Comparison of ENCODE assay signal across 20 cellular contexts in genomic region chr21:27532081-27532480, GRCh38.
DNase-seq lines count a peak whose midpoint lies in the region; TF ChIP-seq lines count a peak whose summit lies in the region.
"Had no signal": no experiment of that assay in that cellular context is flagged by ENCODE, and none has a peak within 500 bp of the region (broad histone marks: within the 10 kb centered on the region; RNA-seq: fewer than 3 reads in every experiment).

No MANE protein-coding gene starts in this region.

- no peaks in the 10 kb centered on the region for H3K27me3 Mint-ChIP-seq in osteocyte (ENCODE audit: unreplicated experiment)
- H3K27me3 Mint-ChIP-seq: brain, IgD-negative memory B cell, naive B cell had no signal

- no peaks in the 10 kb centered on the region for H4K20me1 ChIP-seq in GM23248 (ENCODE audit: insufficient read depth)
- H4K20me1 ChIP-seq: BLaER1 had no signal

- H3K27ac ChIP-seq in GM23248 (no peak overlapping the region), colonic mucosa (no peak overlapping the region), esophagus muscularis mucosa (replicated peaks in 1 of 4) (no peak overlapping the region)
- H3K27ac ChIP-seq: BLaER1, SJCRH30, uterus had no signal

- H3K9me3 ChIP-seq in GM23248 (ENCODE audit: low read depth) = no peaks in the 10 kb centered on the region
- H3K9me3 ChIP-seq in colonic mucosa = no peaks in the 10 kb centered on the region
- no peaks in the 10 kb centered on the region for H3K9me3 ChIP-seq in esophagus muscularis mucosa
- H3K9me3 ChIP-seq: BLaER1, SJCRH30, uterus had no signal

- H3K27ac Mint-ChIP-seq in osteocyte (ENCODE audit: unreplicated experiment) = peak overlapping the region; percentile 56
- H3K27ac Mint-ChIP-seq: brain; naive B cell; stimulated activated effector memory CD8-positive, alpha-beta T cell treated with anti-CD3 and anti-CD28 coated beads, Interleukin-12 subunit alpha, Interleukin-12 subunit beta, amount 100 ng/mL, for 72 hours had no signal

- in situ Hi-C loops in GM23248 (cut with MboI) = no loop called here

- H3K9me3 Mint-ChIP-seq in osteocyte (ENCODE audit: unreplicated experiment) = peaks cover 11% of the 10 kb centered on the region

- H3K36me3 ChIP-seq in GM23248 (ENCODE audit: low read depth) (no peaks in the 10 kb centered on the region), colonic mucosa (no peaks in the 10 kb centered on the region), esophagus muscularis mucosa (no peaks in the 10 kb centered on the region)
- H3K36me3 ChIP-seq: BLaER1, SJCRH30, uterus had no signal

- no peak for TF ChIP-seq CTCF in colonic mucosa (IDR thresholded peaks at IDR 0.05)
- no peak for TF ChIP-seq CTCF in osteocyte (IDR thresholded peaks at IDR 0.05)
- TF ChIP-seq CTCF in esophagus muscularis mucosa (IDR thresholded peaks at IDR 0.05) = no peak

- TF ChIP-seq POLR2A in esophagus muscularis mucosa (IDR thresholded peaks at IDR 0.05; ENCODE audit: low read depth) = no peak

- DNase-seq in GM23248 (peak; percentile 52), NCI-H226 (peak; percentile 28), colonic mucosa (peak; percentile 54), osteocyte (ENCODE audit: extremely low spot score, unreplicated experiment) (no peak), esophagus muscularis mucosa (ENCODE audit: extremely low spot score) (no peak), KG1 (lab: John Stamatoyannopoulos, UW) (no peak), retina (no peak)
- no peak for DNase-seq in activated CD8-positive, alpha-beta memory T cell treated with anti-CD3 and anti-CD28 coated beads, Interleukin-2, amount 50 U/mL, for 4 hours
- DNase-seq: activated CD8-positive, alpha-beta memory T cell treated with anti-CD3 and anti-CD28 coated beads for 24 hours; activated effector memory CD4-positive, alpha-beta T cell treated with anti-CD3 and anti-CD28 coated beads, Interleukin-2, amount 50 U/mL, for 16 hours; effector CD8-positive, alpha-beta T cell; left cardiac atrium; naive B cell; SJCRH30; stimulated activated CD4-positive, alpha-beta T cell treated with anti-CD3 and anti-CD28 coated beads, Interleukin-4, amount 100 ng/mL, for 24 hours; uterus had no signal

- peaks cover 3% of the 10 kb centered on the region for H3K36me3 Mint-ChIP-seq in osteocyte (ENCODE audit: unreplicated experiment)
- H3K36me3 Mint-ChIP-seq: brain; IgD-negative memory B cell; naive B cell; stimulated activated effector memory CD8-positive, alpha-beta T cell treated with anti-CD3 and anti-CD28 coated beads, Interleukin-12 subunit alpha, Interleukin-12 subunit beta, amount 100 ng/mL, for 72 hours had no signal

- 65 to 67% methylated on average over 6 of the region's 6 CpGs for WGBS in GM23248 (ENCODE audit: low coverage in 1 of 2, low lambda C conversion rate in 2 of 2, missing lambda C conversion rate in 2 of 2), 2 experiments
- 75% methylated on average over 6 of the region's 6 CpGs for WGBS in esophagus muscularis mucosa

- no peak overlapping the region for H3K4me3 Mint-ChIP-seq in osteocyte (ENCODE audit: unreplicated experiment)
- H3K4me3 Mint-ChIP-seq: brain; IgD-negative memory B cell; naive B cell; stimulated activated effector memory CD8-positive, alpha-beta T cell treated with anti-CD3 and anti-CD28 coated beads, Interleukin-12 subunit alpha, Interleukin-12 subunit beta, amount 100 ng/mL, for 72 hours had no signal

- no peaks in the 10 kb centered on the region for H3K79me2 ChIP-seq in GM23248 (ENCODE audit: insufficient read depth)

- intact Hi-C loops in colonic mucosa (cut with DNase I) (no loop called here), esophagus muscularis mucosa (cut with DNase I) (no loop called here)

- H3K9me2 ChIP-seq in GM23248 (ENCODE audit: insufficient read depth) = no peaks in the 10 kb centered on the region

- H3F3A ChIP-seq in GM23248 (ENCODE audit: insufficient read depth) = no peaks in the 10 kb centered on the region

- no peak overlapping the region for H2AFZ ChIP-seq in GM23248

- TF ChIP-seq EP300 in esophagus muscularis mucosa (IDR thresholded peaks at IDR 0.05) = no peak

- H3K4me1 ChIP-seq in GM23248 (ENCODE audit: insufficient read depth) (peaks cover 25% of the 10 kb centered on the region), colonic mucosa (no peaks in the 10 kb centered on the region), esophagus muscularis mucosa (no peaks in the 10 kb centered on the region)
- H3K4me1 ChIP-seq: BLaER1, SJCRH30, uterus had no signal

- peaks cover 24% of the 10 kb centered on the region for H3K4me1 Mint-ChIP-seq in osteocyte (ENCODE audit: unreplicated experiment)
- H3K4me1 Mint-ChIP-seq: IgD-negative memory B cell; naive B cell; stimulated activated effector memory CD8-positive, alpha-beta T cell treated with anti-CD3 and anti-CD28 coated beads, Interleukin-12 subunit alpha, Interleukin-12 subunit beta, amount 100 ng/mL, for 72 hours had no signal

- no peak overlapping the region for H3K4me2 ChIP-seq in GM23248 (ENCODE audit: unreplicated experiment)
- H3K4me2 ChIP-seq: BLaER1 had no signal

- H3K9ac ChIP-seq in GM23248 (no peak overlapping the region), colonic mucosa (ENCODE audit: low read depth in 2 of 2, low read length in 2 of 2) (no peak overlapping the region)
- H3K9ac ChIP-seq: BLaER1 had no signal

- no peaks in the 10 kb centered on the region for H3K27me3 ChIP-seq in GM23248 (replicated peaks; ENCODE audit: insufficient read depth)
- H3K27me3 ChIP-seq in colonic mucosa = no peaks in the 10 kb centered on the region
- no peaks in the 10 kb centered on the region for H3K27me3 ChIP-seq in esophagus muscularis mucosa
- H3K27me3 ChIP-seq: BLaER1, SJCRH30, uterus had no signal

- H3K4me3 ChIP-seq in GM23248 (no peak overlapping the region), colonic mucosa (no peak overlapping the region), esophagus muscularis mucosa (no peak overlapping the region)
- H3K4me3 ChIP-seq: BLaER1, SJCRH30, uterus had no signal

Comparison
In these comparisons a context has a peak if more than half of its experiments do, and no peak if none do; other contexts are left out.
1. DNase-seq: peak in GM23248 (single experiment), NCI-H226 (single experiment) and colonic mucosa (single experiment); none in osteocyte (single experiment), esophagus muscularis mucosa (single experiment), KG1 (single experiment), activated CD8-positive, alpha-beta memory T cell treated with anti-CD3 and anti-CD28 coated beads, Interleukin-2, amount 50 U/mL, for 4 hours (single experiment) and retina (single experiment).